Comparison of ENCODE assay signal across 19 cellular contexts in genomic region chr12:99054601-99055128, GRCh38.
"Had no signal": no experiment of that assay in that cellular context is flagged by ENCODE, and none has a peak within 500 bp of the region (broad histone marks: within the 10 kb centered on the region; RNA-seq: fewer than 3 reads in every experiment).

No MANE protein-coding gene starts in this region.

- DNase-seq: activated CD4-positive, alpha-beta T cell treated with anti-CD3 and anti-CD28 coated beads for 4 hours; activated CD8-positive, alpha-beta memory T cell treated with anti-CD3 and anti-CD28 coated beads, Interleukin-2, amount 50 U/mL, for 4 hours; activated CD8-positive, alpha-beta T cell treated with anti-CD3 and anti-CD28 coated beads for 36 hours; activated gamma-delta T cell treated with Interleukin-2 at 50 U/mL for 16 hours; activated naive CD4-positive, alpha-beta T cell treated with anti-CD3 and anti-CD28 coated beads, Interleukin-2, amount 10 ng/mL, durations not matched to agents 7 days and 5 days; activated naive CD8-positive, alpha-beta T cell treated with anti-CD3 and anti-CD28 coated beads for 36 hours; activated T-cell treated with anti-CD3 and anti-CD28 coated beads, Interleukin-2, amount 50 U/mL, for 72 hours; central memory CD4-positive, alpha-beta T cell; NCI-H1048; NCI-H146; NCI-H187 treated with DMSO at 0.1 percent for 48 hours; NCI-H2081 treated with DMSO at 0.1 percent for 48 hours; NCI-H2227 treated with DMSO at 0.1 percent for 48 hours; NCI-H526; NCI-H82; OCI-M1; Peyer's patch; SHP77 treated with DMSO at 0.1 percent for 48 hours had no signal

- ATAC-seq: activated CD4-positive, CD25-positive, alpha-beta regulatory T cell treated with anti-CD3 and anti-CD28 coated beads, Interleukin-2, amount 50 U/mL, for 24 hours; activated CD8-positive, alpha-beta T cell treated with anti-CD3 and anti-CD28 coated beads for 36 hours; activated T-cell treated with anti-CD3 and anti-CD28 coated beads, Interleukin-2, amount 50 U/mL, for 72 hours had no signal
